ENCODE assay signal across 8 cellular contexts in genomic region chr1:7784492-7785071, GRCh38. TPM values are rescaled to one million over a fixed set of nuclear protein-coding genes. Genes with fewer than 3 reads are reported as not detected.
DNase-seq lines count a peak whose midpoint lies in the region; ATAC-seq and TF ChIP-seq lines count a peak whose summit lies in the region.

No MANE protein-coding gene starts in this region.

- in situ Hi-C loops in transverse colon (cut with MboI; ENCODE audit: low pct_ligation_motif_present in 1 of 4, low pct_unique_long_range_greater_than_20kb in 1 of 4, low sequenced_read_pairs in 3 of 4): no loop called here

- TF ChIP-seq EP300 in transverse colon (IDR thresholded peaks at IDR 0.05; ENCODE audit: low read depth): no peak

- H3K36me3 Mint-ChIP-seq in activated T-cell treated with anti-CD3 and anti-CD28 coated beads, Interleukin-2, amount 50 U/mL, for 4 hours (ENCODE audit: insufficient read depth): peaks cover 8% of the 10 kb centered on the region

- H3K4me3 Mint-ChIP-seq in activated T-cell treated with anti-CD3 and anti-CD28 coated beads, Interleukin-2, amount 50 U/mL, for 4 hours: peak overlapping the region; percentile 47

- H3K36me3 ChIP-seq in lower lobe of right lung (peaks cover 49% of the 10 kb centered on the region), transverse colon (peaks cover 0 to 27% (median 4%) of the 10 kb centered on the region in 4 donors)

- H3K4me1 ChIP-seq in lower lobe of right lung (peaks cover 42% of the 10 kb centered on the region), transverse colon (peaks cover 0 to 43% (median 15%) of the 10 kb centered on the region in 4 donors)

- intact Hi-C loops in lower lobe of right lung (cut with DNase I) (no loop called here), transverse colon (cut with DNase I; ENCODE audit: low total_unique reads) (no loop called here)

- DNase-seq in activated T-cell treated with anti-CD3 and anti-CD28 coated beads, Interleukin-2, amount 50 U/mL, for 4 hours: peak; percentile 9
- no peak for DNase-seq in activated T-cell treated with anti-CD3 and anti-CD28 coated beads, Interleukin-2, amount 50 U/mL, for 1 hour
- DNase-seq in cerebellar cortex (ENCODE audit: low spot score) (peak; percentile 50), lower lobe of right lung (peak; percentile 60), transverse colon (peak; percentile 19), NAMALWA (ENCODE audit: low spot score) (no peak)

- H3K27me3 Mint-ChIP-seq in activated T-cell treated with anti-CD3 and anti-CD28 coated beads, Interleukin-2, amount 50 U/mL, for 4 hours (ENCODE audit: low read depth): no peaks in the 10 kb centered on the region

- peaks cover 25% of the 10 kb centered on the region for H3K4me1 Mint-ChIP-seq in activated T-cell treated with anti-CD3 and anti-CD28 coated beads, Interleukin-2, amount 50 U/mL, for 4 hours (ENCODE audit: low read depth)

- H3K27ac ChIP-seq in lower lobe of right lung (peak overlapping the region; percentile 91), transverse colon (peak overlapping the region; percentile 88 to 90 (median 90))

- WGBS in transverse colon (ENCODE audit: low coverage in 1 of 2), 2 donors: 68 to 83% methylated on average over 11 to 41 of the region's 52 CpGs

- H3K27me3 ChIP-seq in lower lobe of right lung (ENCODE audit: low read depth) (no peaks in the 10 kb centered on the region), transverse colon (no peaks in the 10 kb centered on the region)

- H3K9me3 ChIP-seq in lower lobe of right lung (no peaks in the 10 kb centered on the region), transverse colon (no peaks in the 10 kb centered on the region)

- no peak for ATAC-seq in activated T-cell treated with anti-CD3 and anti-CD28 coated beads, Interleukin-2, amount 50 U/mL, for 4 hours
- ATAC-seq in lower lobe of right lung (peak in 1 of 2 donors; percentile 6), HG03196 (IDR thresholded peaks at IDR 0.05; ENCODE audit: unreplicated experiment) (no peak), HG03025 (IDR thresholded peaks at IDR 0.05; ENCODE audit: low FRiP score, unreplicated experiment) (no peak)

- no peaks in the 10 kb centered on the region for H3K9me3 Mint-ChIP-seq in activated T-cell treated with anti-CD3 and anti-CD28 coated beads, Interleukin-2, amount 50 U/mL, for 4 hours

- no peak for TF ChIP-seq CTCF in lower lobe of right lung (IDR thresholded peaks at IDR 0.05)
- TF ChIP-seq CTCF in transverse colon (IDR thresholded peaks at IDR 0.05): no peak

- H3K4me3 ChIP-seq in lower lobe of right lung (peak overlapping the region; percentile 66), transverse colon (peak overlapping the region; percentile 38 to 55 (median 51))

- no peak for TF ChIP-seq POLR2A in transverse colon (IDR thresholded peaks at IDR 0.05)

RNA-seq across cellular contexts. Expression of gene PER3, which starts 0.5 kb away (rescaled TPM):
- 1 to 10 TPM; 3.8 to 5.4 (median 4.3) TPM for total RNA-seq in activated T-cell treated with anti-CD3 and anti-CD28 coated beads, Interleukin-2, amount 50 U/mL, for 4 hours
- total RNA-seq in lower lobe of right lung: 35.6 TPM
- total RNA-seq in transverse colon: 10 to 100 TPM in 3 of 4 donors, 1 to 10 TPM in 1; 3.8 to 23.9 (median 12.9) TPM

RNA-seq across cellular contexts. Expression of gene VAMP3, which starts 13.5 kb away (rescaled TPM):
- 10 to 100 TPM; 17.6 to 21.7 (median 20.2) TPM for total RNA-seq in activated T-cell treated with anti-CD3 and anti-CD28 coated beads, Interleukin-2, amount 50 U/mL, for 4 hours
- total RNA-seq in lower lobe of right lung (135 TPM), transverse colon (10 to 100 TPM; 81.1 to 91.8 (median 85.5) TPM)

Comparison
In these comparisons a context has a peak if more than half of its experiments do, and no peak if none do; other contexts are left out.
1. DNase-seq: peak in activated T-cell treated with anti-CD3 and anti-CD28 coated beads, Interleukin-2, amount 50 U/mL, for 4 hours (single experiment), cerebellar cortex (single experiment), lower lobe of right lung (single experiment) and transverse colon (single experiment); none in activated T-cell treated with anti-CD3 and anti-CD28 coated beads, Interleukin-2, amount 50 U/mL, for 1 hour (single experiment) and NAMALWA (single experiment).